Comparison of ENCODE assay signal across 13 cellular contexts in the genomic region with DNA sequence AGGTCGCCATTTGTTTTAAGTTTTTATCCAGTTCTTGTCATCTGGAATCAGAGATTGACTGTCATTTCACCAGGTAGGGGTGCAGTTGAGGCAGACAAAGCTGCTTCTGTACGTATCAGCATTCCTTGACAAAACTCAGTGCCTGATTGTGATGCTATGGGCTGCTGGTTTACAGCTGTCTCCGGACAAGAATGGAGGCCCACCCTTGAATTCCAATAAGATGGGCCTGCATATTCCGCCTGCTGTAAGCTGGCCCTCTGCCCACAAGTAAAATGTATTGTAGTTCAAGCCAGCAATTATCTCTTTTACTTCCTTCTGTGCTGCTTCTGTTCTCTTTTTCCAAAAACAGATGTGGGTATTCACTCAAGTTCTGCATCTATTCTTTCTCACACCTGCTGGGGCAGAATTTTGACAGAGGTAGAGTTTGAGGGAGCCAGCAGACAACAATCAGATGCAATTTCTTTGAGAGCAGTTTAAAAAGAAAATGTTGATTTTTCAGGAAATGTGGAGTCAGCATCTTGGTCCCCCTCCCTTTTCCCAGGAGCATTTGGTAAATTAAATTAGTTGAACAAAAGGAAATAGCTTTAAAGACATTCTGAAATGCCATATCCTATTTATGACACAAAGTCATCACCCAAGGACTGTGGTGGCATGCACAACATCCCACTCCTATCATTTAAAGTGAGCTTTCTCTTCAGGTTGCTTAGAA. TPM values are rescaled to one million over a fixed set of nuclear protein-coding genes. Genes with fewer than 3 reads are reported as not detected.
"Had no signal": no experiment of that assay in that cellular context is flagged by ENCODE, and none has a peak within 500 bp of the region (broad histone marks: within the 10 kb centered on the region; RNA-seq: fewer than 3 reads in every experiment).

No MANE protein-coding gene starts in this region.

- H3K27me3 ChIP-seq: ascending aorta, dorsolateral prefrontal cortex had no signal

- ATAC-seq: left colon had no signal

- H3K4me3 Mint-ChIP-seq: activated CD8-positive, alpha-beta T cell treated with anti-CD3 and anti-CD28 coated beads, Interleukin-2, amount 10 ng/mL, durations not matched to agents 7 days and 5 days; activated naive CD8-positive, alpha-beta T cell treated with anti-CD3 and anti-CD28 coated beads, Interleukin-2, amount 10 ng/mL, durations not matched to agents 7 days and 5 days; natural killer cell treated with Interleukin-12 subunit alpha and Interleukin-12 subunit beta and Interleukin-15 and Interleukin-18, amount 100 ng/mL, for 72 hours; stimulated activated naive CD8-positive, alpha-beta T cell treated with anti-CD3 and anti-CD28 coated beads, Interleukin-15, Interleukin-2, amounts not matched to agents 100 ng/mL and 50 ng/mL, for 24 hours had no signal

- H3K36me3 Mint-ChIP-seq: activated naive CD8-positive, alpha-beta T cell treated with anti-CD3 and anti-CD28 coated beads, Interleukin-2, amount 10 ng/mL, durations not matched to agents 7 days and 5 days; natural killer cell treated with Interleukin-12 subunit alpha and Interleukin-12 subunit beta and Interleukin-15 and Interleukin-18, amount 100 ng/mL, for 72 hours had no signal

- H3K36me3 ChIP-seq: ascending aorta, WERI-Rb-1 had no signal

- H3K9me3 ChIP-seq: ascending aorta had no signal

- H3K27ac Mint-ChIP-seq: activated CD8-positive, alpha-beta T cell treated with anti-CD3 and anti-CD28 coated beads, Interleukin-2, amount 10 ng/mL, durations not matched to agents 7 days and 5 days; activated naive CD8-positive, alpha-beta T cell treated with anti-CD3 and anti-CD28 coated beads, Interleukin-2, amount 10 ng/mL, durations not matched to agents 7 days and 5 days; natural killer cell treated with Interleukin-12 subunit alpha and Interleukin-12 subunit beta and Interleukin-15 and Interleukin-18, amount 100 ng/mL, for 72 hours; stimulated activated naive CD8-positive, alpha-beta T cell treated with anti-CD3 and anti-CD28 coated beads, Interleukin-15, Interleukin-2, amounts not matched to agents 100 ng/mL and 50 ng/mL, for 24 hours had no signal

- H3K9me3 Mint-ChIP-seq: activated naive CD8-positive, alpha-beta T cell treated with anti-CD3 and anti-CD28 coated beads, Interleukin-2, amount 10 ng/mL, durations not matched to agents 7 days and 5 days; natural killer cell treated with Interleukin-12 subunit alpha and Interleukin-12 subunit beta and Interleukin-15 and Interleukin-18, amount 100 ng/mL, for 72 hours; stimulated activated naive CD8-positive, alpha-beta T cell treated with anti-CD3 and anti-CD28 coated beads, Interleukin-15, Interleukin-2, amounts not matched to agents 100 ng/mL and 50 ng/mL, for 24 hours had no signal

- H3K4me3 ChIP-seq: ascending aorta, dorsolateral prefrontal cortex had no signal

- H3K27ac ChIP-seq: ascending aorta, dorsolateral prefrontal cortex, WERI-Rb-1 had no signal

- H3K4me1 Mint-ChIP-seq: activated naive CD8-positive, alpha-beta T cell treated with anti-CD3 and anti-CD28 coated beads, Interleukin-2, amount 10 ng/mL, durations not matched to agents 7 days and 5 days had no signal

- DNase-seq: activated CD4-positive, alpha-beta T cell treated with anti-CD3 and anti-CD28 coated beads for 48 hours; activated CD8-positive, alpha-beta memory T cell treated with anti-CD3 and anti-CD28 coated beads, Interleukin-2, amount 50 U/mL, for 48 hours; activated CD8-positive, alpha-beta T cell treated with anti-CD3 and anti-CD28 coated beads, Interleukin-2, amount 10 ng/mL, durations not matched to agents 7 days and 5 days; activated naive CD8-positive, alpha-beta T cell treated with anti-CD3 and anti-CD28 coated beads, Interleukin-2, amount 10 ng/mL, durations not matched to agents 7 days and 5 days; dorsolateral prefrontal cortex; foreskin fibroblast; left colon; stimulated activated CD4-positive, alpha-beta T cell treated with anti-CD3 and anti-CD28 coated beads, Interleukin-4, amount 100 ng/mL, for 24 hours; T-helper 9 cell; WERI-Rb-1 had no signal

- H3K4me1 ChIP-seq: ascending aorta had no signal

RNA-seq across cellular contexts. Expression of gene IQCH, which starts 53.5 kb away (rescaled TPM):
- total RNA-seq: ascending aorta had no signal
